In the genomic region with DNA sequence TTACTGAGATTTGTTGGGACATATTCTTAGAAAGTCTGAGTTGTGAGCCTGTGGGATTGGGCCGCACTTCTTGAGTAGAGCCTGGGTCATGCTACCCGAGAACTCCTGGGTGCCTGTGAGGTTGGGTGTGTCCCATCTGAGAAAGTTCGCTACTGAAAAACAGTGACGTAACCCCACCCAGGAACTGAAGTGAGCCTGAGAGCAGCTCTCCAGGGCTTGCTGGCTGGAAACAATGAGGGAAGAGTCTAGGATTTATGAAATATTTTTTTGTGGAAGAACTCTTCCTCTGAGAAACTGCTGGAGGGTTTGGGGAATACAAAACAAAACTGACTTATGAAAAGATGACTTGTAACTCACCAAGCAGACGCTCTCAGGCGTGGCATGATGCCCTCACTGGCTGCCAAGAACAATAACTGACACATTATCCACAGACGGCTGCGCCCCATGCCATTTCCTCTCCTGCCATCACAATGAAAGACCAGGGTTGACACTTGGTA, we compare ENCODE assay signal across 8 cellular contexts.
A peak's percentile ranks its signal among the peaks of the same experiment; 100 is the strongest.
DNase-seq lines count a peak whose midpoint lies in the region; ATAC-seq and TF ChIP-seq lines count a peak whose summit lies in the region.

No MANE protein-coding gene starts in this region.

- peak overlapping the region; percentile 91 for H3K27ac Mint-ChIP-seq in activated CD4-positive, alpha-beta T cell treated with anti-CD3 and anti-CD28 coated beads for 36 hours
- peak overlapping the region; percentile 74 for H3K27ac Mint-ChIP-seq in dendritic cell treated with granulocyte-macrophage colony-stimulating factor and Interleukin-4, amounts not matched to agents 40 ng/mL and 50 ng/mL, for 4 days

- WGBS in urinary bladder = 35% methylated on average over 8 of the region's 8 CpGs
- 71 to 72% methylated on average over 8 of the region's 8 CpGs for WGBS in testis, 2 donors

- H3K27me3 ChIP-seq in mucosa of stomach (ENCODE audit: control insufficient read depth, insufficient read depth, low read length) (no peaks in the 10 kb centered on the region), testis (no peaks in the 10 kb centered on the region)

- POLR2A ChIA-PET in activated CD4-positive, alpha-beta T cell treated with anti-CD3 and anti-CD28 coated beads for 36 hours (lab: Charles Lee) = no interaction called here

- peaks cover 2% of the 10 kb centered on the region for H3K9me3 Mint-ChIP-seq in activated CD4-positive, alpha-beta T cell treated with anti-CD3 and anti-CD28 coated beads for 36 hours (ENCODE audit: low read depth)
- no peaks in the 10 kb centered on the region for H3K9me3 Mint-ChIP-seq in dendritic cell treated with granulocyte-macrophage colony-stimulating factor and Interleukin-4, amounts not matched to agents 40 ng/mL and 50 ng/mL, for 4 days

- H3K36me3 ChIP-seq in mucosa of stomach (ENCODE audit: control insufficient read depth, insufficient read depth, low read length) (no peaks in the 10 kb centered on the region), urinary bladder (ENCODE audit: insufficient read depth) (no peaks in the 10 kb centered on the region), testis (ENCODE audit: low read depth, missing control alignments) (no peaks in the 10 kb centered on the region)

- H3K27me3 Mint-ChIP-seq in activated CD4-positive, alpha-beta T cell treated with anti-CD3 and anti-CD28 coated beads for 36 hours = no peaks in the 10 kb centered on the region
- no peaks in the 10 kb centered on the region for H3K27me3 Mint-ChIP-seq in dendritic cell treated with granulocyte-macrophage colony-stimulating factor and Interleukin-4, amounts not matched to agents 40 ng/mL and 50 ng/mL, for 4 days

- H3K36me3 Mint-ChIP-seq in activated CD4-positive, alpha-beta T cell treated with anti-CD3 and anti-CD28 coated beads for 36 hours (ENCODE audit: low read depth) = peaks cover 15% of the 10 kb centered on the region
- H3K36me3 Mint-ChIP-seq in dendritic cell treated with granulocyte-macrophage colony-stimulating factor and Interleukin-4, amounts not matched to agents 40 ng/mL and 50 ng/mL, for 4 days (ENCODE audit: low read depth) = peaks cover 11% of the 10 kb centered on the region

- H3K4me3 ChIP-seq in mucosa of stomach (ENCODE audit: low read length) (peak overlapping the region; percentile 24), urinary bladder (ENCODE audit: low read depth, low read length) (no peak overlapping the region), testis (no peak overlapping the region)

- TF ChIP-seq CTCF in testis (IDR thresholded peaks at IDR 0.05) = no peak

- H3K4me1 Mint-ChIP-seq in activated CD4-positive, alpha-beta T cell treated with anti-CD3 and anti-CD28 coated beads for 36 hours = peaks cover 96% of the 10 kb centered on the region
- peaks cover 70% of the 10 kb centered on the region for H3K4me1 Mint-ChIP-seq in dendritic cell treated with granulocyte-macrophage colony-stimulating factor and Interleukin-4, amounts not matched to agents 40 ng/mL and 50 ng/mL, for 4 days (ENCODE audit: low read depth)

- peak overlapping the region; percentile 53 for H3K4me3 Mint-ChIP-seq in activated CD4-positive, alpha-beta T cell treated with anti-CD3 and anti-CD28 coated beads for 36 hours
- H3K4me3 Mint-ChIP-seq in dendritic cell treated with granulocyte-macrophage colony-stimulating factor and Interleukin-4, amounts not matched to agents 40 ng/mL and 50 ng/mL, for 4 days = peak overlapping the region; percentile 6

- intact Hi-C loops in activated CD4-positive, alpha-beta T cell treated with anti-CD3 and anti-CD28 coated beads for 36 hours (cut with DNase I, micrococcal nuclease) = loop anchor here (1.0 to 10.0 kb wide), 6 partner anchors 8 to 1625 kb away; a partner anchor contains a TSS
- intact Hi-C loops in dendritic cell treated with granulocyte-macrophage colony-stimulating factor and Interleukin-4, amounts not matched to agents 40 ng/mL and 50 ng/mL, for 4 days (cut with micrococcal nuclease) = no loop called here
- intact Hi-C loops in testis (cut with DNase I; ENCODE audit: low total_unique reads) = no loop called here

- CTCF ChIA-PET in activated CD4-positive, alpha-beta T cell treated with anti-CD3 and anti-CD28 coated beads for 36 hours (lab: Charles Lee) = interaction anchor here (0.6 to 4.2 kb wide), 7 partner anchors 11 to 85 kb away, joined by 3 to 23 read pairs (median 6); no protein-coding TSS in a partner anchor

- no peak for TF ChIP-seq POLR2A in testis (IDR thresholded peaks at IDR 0.05)

- H3K27ac ChIP-seq in urinary bladder (ENCODE audit: low read depth) (peak overlapping the region; percentile 42), testis (no peak overlapping the region)

- DNase-seq in NCI-H1092 treated with DMSO at 0.1 percent for 48 hours (lab: John Stamatoyannopoulos, UW) = peak; percentile 76
- DNase-seq in activated CD4-positive, alpha-beta T cell treated with anti-CD3 and anti-CD28 coated beads for 36 hours = peak; percentile 79
- DNase-seq in testis = no peak

- H3K4me1 ChIP-seq in mucosa of stomach (ENCODE audit: control insufficient read depth, insufficient read depth, low read length) (peaks cover 59% of the 10 kb centered on the region), urinary bladder (ENCODE audit: insufficient read depth) (peaks cover 2% of the 10 kb centered on the region), testis (no peaks in the 10 kb centered on the region)

- H3K9ac ChIP-seq in mucosa of stomach (ENCODE audit: low read length) = peak overlapping the region; percentile 63

- H3K9me3 ChIP-seq in mucosa of stomach (ENCODE audit: control insufficient read depth, low read length) = no peaks in the 10 kb centered on the region
- no peaks in the 10 kb centered on the region for H3K9me3 ChIP-seq in testis

- ATAC-seq in GM21367 (IDR thresholded peaks at IDR 0.05; ENCODE audit: unreplicated experiment) = peak; percentile 46
- peak; percentile 59 for ATAC-seq in activated CD4-positive, alpha-beta T cell treated with anti-CD3 and anti-CD28 coated beads for 36 hours
- no peak for ATAC-seq in GM18873 (IDR thresholded peaks at IDR 0.05; ENCODE audit: low FRiP score, unreplicated experiment)

Comparison
In these comparisons a context has a peak if more than half of its experiments do, and no peak if none do; other contexts are left out.
1. intact Hi-C loops: an anchor here in activated CD4-positive, alpha-beta T cell treated with anti-CD3 and anti-CD28 coated beads for 36 hours (1.0 to 10.0 kb wide); none called in dendritic cell treated with granulocyte-macrophage colony-stimulating factor and Interleukin-4, amounts not matched to agents 40 ng/mL and 50 ng/mL, for 4 days and testis.